ENCODE assay signal across 18 cellular contexts in the genomic region with DNA sequence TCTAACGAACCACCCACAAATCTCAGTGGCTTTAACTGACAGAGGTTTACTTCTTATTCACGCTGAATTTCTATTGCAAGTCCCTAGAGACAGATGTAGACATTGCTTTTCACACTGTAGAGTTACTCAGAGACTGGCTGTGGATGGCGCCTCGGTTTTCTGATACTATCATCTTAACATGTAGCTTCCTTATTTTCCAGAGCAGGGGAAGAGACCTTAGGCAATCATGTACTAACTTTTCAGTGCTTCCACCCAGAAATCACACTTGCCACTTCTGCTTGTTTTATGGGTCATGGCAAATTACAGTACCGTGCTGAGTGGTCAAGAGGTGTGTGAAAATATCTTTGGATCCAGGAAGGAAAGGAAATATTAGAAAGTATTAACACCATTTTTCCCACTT.
"Had no signal": no experiment of that assay in that cellular context is flagged by ENCODE, and none has a peak within 500 bp of the region (broad histone marks: within the 10 kb centered on the region; RNA-seq: fewer than 3 reads in every experiment).

No MANE protein-coding gene starts in this region.

- H3K36me3 ChIP-seq: adrenal gland, heart right ventricle, suprapubic skin, WERI-Rb-1 had no signal

- H3K36me3 Mint-ChIP-seq: activated CD4-positive, alpha-beta memory T cell treated with anti-CD3 and anti-CD28 coated beads for 36 hours; activated CD8-positive, alpha-beta memory T cell treated with anti-CD3 and anti-CD28 coated beads, Interleukin-2, amount 10 ng/mL, durations not matched to agents 7 days and 5 days; activated naive CD4-positive, alpha-beta T cell treated with anti-CD3 and anti-CD28 coated beads, Interleukin-2, amount 50 U/mL, for 24 hours; natural killer cell treated with Interleukin-12 subunit alpha and Interleukin-12 subunit beta and Interleukin-15 and Interleukin-18, amount 100 ng/mL, for 72 hours had no signal

- H3K4me1 ChIP-seq: adrenal gland, suprapubic skin had no signal

- H3K4me3 Mint-ChIP-seq: activated CD4-positive, alpha-beta memory T cell treated with anti-CD3 and anti-CD28 coated beads for 36 hours; activated CD8-positive, alpha-beta memory T cell treated with anti-CD3 and anti-CD28 coated beads, Interleukin-2, amount 10 ng/mL, durations not matched to agents 7 days and 5 days; activated naive CD4-positive, alpha-beta T cell treated with anti-CD3 and anti-CD28 coated beads, Interleukin-2, amount 50 U/mL, for 24 hours; activated T-cell treated with anti-CD3 and anti-CD28 coated beads, Interleukin-2, amount 50 U/mL, for 24 hours; endodermal cell; natural killer cell treated with Interleukin-12 subunit alpha and Interleukin-12 subunit beta and Interleukin-15 and Interleukin-18, amount 100 ng/mL, for 72 hours; stimulated activated naive CD8-positive, alpha-beta T cell treated with anti-CD3 and anti-CD28 coated beads, Interleukin-15, Interleukin-2, amounts not matched to agents 100 ng/mL and 50 ng/mL, for 24 hours had no signal

- H3K27me3 ChIP-seq: adrenal gland, heart right ventricle, suprapubic skin had no signal

- H3K27me3 Mint-ChIP-seq: activated CD4-positive, alpha-beta memory T cell treated with anti-CD3 and anti-CD28 coated beads for 36 hours; activated naive CD4-positive, alpha-beta T cell treated with anti-CD3 and anti-CD28 coated beads, Interleukin-2, amount 50 U/mL, for 24 hours had no signal

- H3K27ac Mint-ChIP-seq: activated CD4-positive, alpha-beta memory T cell treated with anti-CD3 and anti-CD28 coated beads for 36 hours; activated CD8-positive, alpha-beta memory T cell treated with anti-CD3 and anti-CD28 coated beads, Interleukin-2, amount 10 ng/mL, durations not matched to agents 7 days and 5 days; activated naive CD4-positive, alpha-beta T cell treated with anti-CD3 and anti-CD28 coated beads, Interleukin-2, amount 50 U/mL, for 24 hours; activated T-cell treated with anti-CD3 and anti-CD28 coated beads, Interleukin-2, amount 50 U/mL, for 24 hours; endodermal cell; natural killer cell treated with Interleukin-12 subunit alpha and Interleukin-12 subunit beta and Interleukin-15 and Interleukin-18, amount 100 ng/mL, for 72 hours; stimulated activated naive CD8-positive, alpha-beta T cell treated with anti-CD3 and anti-CD28 coated beads, Interleukin-15, Interleukin-2, amounts not matched to agents 100 ng/mL and 50 ng/mL, for 24 hours had no signal

- H3K9me3 Mint-ChIP-seq: activated CD4-positive, alpha-beta memory T cell treated with anti-CD3 and anti-CD28 coated beads for 36 hours; activated naive CD4-positive, alpha-beta T cell treated with anti-CD3 and anti-CD28 coated beads, Interleukin-2, amount 50 U/mL, for 24 hours; activated T-cell treated with anti-CD3 and anti-CD28 coated beads, Interleukin-2, amount 50 U/mL, for 24 hours; endodermal cell; natural killer cell treated with Interleukin-12 subunit alpha and Interleukin-12 subunit beta and Interleukin-15 and Interleukin-18, amount 100 ng/mL, for 72 hours; stimulated activated naive CD8-positive, alpha-beta T cell treated with anti-CD3 and anti-CD28 coated beads, Interleukin-15, Interleukin-2, amounts not matched to agents 100 ng/mL and 50 ng/mL, for 24 hours had no signal

- DNase-seq: activated CD4-positive, alpha-beta memory T cell treated with anti-CD3 and anti-CD28 coated beads for 36 hours; activated CD8-positive, alpha-beta memory T cell treated with anti-CD3 and anti-CD28 coated beads, Interleukin-2, amount 10 ng/mL, durations not matched to agents 7 days and 5 days; activated effector memory CD4-positive, alpha-beta T cell treated with Interleukin-2 at 50 U/mL for 16 hours; activated T-cell treated with anti-CD3 and anti-CD28 coated beads, Interleukin-2, amount 50 U/mL, for 24 hours; endodermal cell; heart right ventricle; left colon; mesendoderm; posterior cingulate gyrus; right cardiac atrium; WERI-Rb-1 had no signal

- ATAC-seq: activated CD8-positive, alpha-beta memory T cell treated with anti-CD3 and anti-CD28 coated beads, Interleukin-2, amount 10 ng/mL, durations not matched to agents 7 days and 5 days; left colon; natural killer cell treated with Interleukin-12 subunit alpha and Interleukin-12 subunit beta and Interleukin-15 and Interleukin-18, amount 100 ng/mL, for 72 hours had no signal

- H3K9me3 ChIP-seq: adrenal gland, heart right ventricle, suprapubic skin had no signal

- H3K27ac ChIP-seq: suprapubic skin, WERI-Rb-1 had no signal

- H3K4me3 ChIP-seq: adrenal gland, heart right ventricle, suprapubic skin had no signal

- FAIRE-seq: frontal cortex, islet of Langerhans had no signal

- H3K4me1 Mint-ChIP-seq: activated CD8-positive, alpha-beta memory T cell treated with anti-CD3 and anti-CD28 coated beads, Interleukin-2, amount 10 ng/mL, durations not matched to agents 7 days and 5 days; activated naive CD4-positive, alpha-beta T cell treated with anti-CD3 and anti-CD28 coated beads, Interleukin-2, amount 50 U/mL, for 24 hours; endodermal cell had no signal
